Comparison of ENCODE assay signal across 23 cellular contexts in genomic region chr4:108483650-108484049, GRCh38.
A peak's percentile ranks its signal among the peaks of the same experiment; 100 is the strongest.
DNase-seq lines count a peak whose midpoint lies in the region; ATAC-seq and TF ChIP-seq lines count a peak whose summit lies in the region.
"Had no signal": no experiment of that assay in that cellular context is flagged by ENCODE, and none has a peak within 500 bp of the region (broad histone marks: within the 10 kb centered on the region; RNA-seq: fewer than 3 reads in every experiment).

No MANE protein-coding gene starts in this region.

- no peak overlapping the region for H2AFZ ChIP-seq in DND-41 (ENCODE audit: low read depth, low read length)

- H3K9ac ChIP-seq in DND-41 (ENCODE audit: low read depth, low read length) = peak overlapping the region; percentile 51

- peak overlapping the region; percentile 85 for H3K27ac Mint-ChIP-seq in activated CD4-positive, alpha-beta T cell treated with anti-CD3 and anti-CD28 coated beads, Interleukin-2, amount 10 ng/mL, durations not matched to agents 24 days and 14 days
- peak overlapping the region; percentile 85 for H3K27ac Mint-ChIP-seq in activated CD8-positive, alpha-beta T cell treated with anti-CD3 and anti-CD28 coated beads for 36 hours
- H3K27ac Mint-ChIP-seq in naive thymus-derived CD8-positive, alpha-beta T cell = peak overlapping the region; percentile 49 to 89 (median 76)
- H3K27ac Mint-ChIP-seq: CD14-positive monocyte, HFFc6, nephron had no signal

- H3K27ac ChIP-seq in DND-41 (ENCODE audit: low read length) = peak overlapping the region; percentile 94
- no peak overlapping the region for H3K27ac ChIP-seq in stomach
- H3K27ac ChIP-seq: foreskin keratinocyte, thoracic aorta had no signal

- H3K36me3 Mint-ChIP-seq in activated CD4-positive, alpha-beta T cell treated with anti-CD3 and anti-CD28 coated beads, Interleukin-2, amount 10 ng/mL, durations not matched to agents 24 days and 14 days (ENCODE audit: low read depth) = no peaks in the 10 kb centered on the region
- no peaks in the 10 kb centered on the region for H3K36me3 Mint-ChIP-seq in activated CD8-positive, alpha-beta T cell treated with anti-CD3 and anti-CD28 coated beads for 36 hours (ENCODE audit: low read depth)
- no peaks in the 10 kb centered on the region for H3K36me3 Mint-ChIP-seq in naive thymus-derived CD8-positive, alpha-beta T cell
- H3K36me3 Mint-ChIP-seq: CD14-positive monocyte had no signal

- DNase-seq in activated CD4-positive, alpha-beta T cell treated with anti-CD3 and anti-CD28 coated beads, Interleukin-2, amount 10 ng/mL, durations not matched to agents 24 days and 14 days = no peak
- DNase-seq in activated CD4-positive, alpha-beta T cell treated with anti-CD3 and anti-CD28 coated beads for 48 hours = no peak
- DNase-seq in DND-41 (peak; percentile 82), middle frontal gyrus (ENCODE audit: extremely low spot score, low spot score) (no peak), NCI-H1436 (lab: John Stamatoyannopoulos, UW) (no peak), stomach (no peak)
- DNase-seq in activated CD8-positive, alpha-beta T cell treated with anti-CD3 and anti-CD28 coated beads for 36 hours = peak; percentile 38
- no peak for DNase-seq in naive thymus-derived CD8-positive, alpha-beta T cell
- DNase-seq: activated gamma-delta T cell treated with Interleukin-2 at 50 U/mL for 16 hours; HFFc6; hypothalamus; kidney; mammary epithelial cell; NCI-H146; NK-92 treated with Interleukin-12 subunit alpha and Interleukin-12 subunit beta, amount 100 ng/mL, for 24 hours; posterior cingulate gyrus; small intestine had no signal

- 66 to 72% (median 69%) methylated on average over 3 of the region's 3 CpGs for WGBS in stomach, 5 donors

- H3K4me1 ChIP-seq in DND-41 (ENCODE audit: insufficient read depth, low read length) (peaks cover 61% of the 10 kb centered on the region), stomach (no peaks in the 10 kb centered on the region)
- H3K4me1 ChIP-seq: foreskin keratinocyte had no signal

- no peak for TF ChIP-seq EP300 in stomach (IDR thresholded peaks at IDR 0.05)

- H3K4me3 ChIP-seq in DND-41 (ENCODE audit: low read depth in 1 of 2, low read length in 2 of 2) = peak overlapping the region in 1 of 2 experiments; percentile 12; a peak in 2 of 4 replicates
- H3K4me3 ChIP-seq in stomach = no peak overlapping the region
- H3K4me3 ChIP-seq: K562, thoracic aorta had no signal

- H3K27me3 Mint-ChIP-seq in activated CD4-positive, alpha-beta T cell treated with anti-CD3 and anti-CD28 coated beads, Interleukin-2, amount 10 ng/mL, durations not matched to agents 24 days and 14 days = no peaks in the 10 kb centered on the region
- no peaks in the 10 kb centered on the region for H3K27me3 Mint-ChIP-seq in activated CD8-positive, alpha-beta T cell treated with anti-CD3 and anti-CD28 coated beads for 36 hours
- H3K27me3 Mint-ChIP-seq in naive thymus-derived CD8-positive, alpha-beta T cell = no peaks in the 10 kb centered on the region

- POLR2A ChIA-PET in activated CD8-positive, alpha-beta T cell treated with anti-CD3 and anti-CD28 coated beads for 36 hours (lab: Charles Lee) = interaction anchor here (0.8 kb wide), 1 partner anchor 16 kb away, joined by 3 read pairs; no protein-coding TSS in a partner anchor
- POLR2A ChIA-PET in naive thymus-derived CD8-positive, alpha-beta T cell (lab: Charles Lee) = interaction anchor here (0.6 kb wide), 1 partner anchor 41 kb away, joined by 3 read pairs; no protein-coding TSS in a partner anchor

- H3K27me3 ChIP-seq in DND-41 (ENCODE audit: insufficient read depth, low read length, poor library complexity) (no peaks in the 10 kb centered on the region), stomach (no peaks in the 10 kb centered on the region)
- H3K27me3 ChIP-seq: foreskin keratinocyte had no signal

- intact Hi-C loops in activated CD4-positive, alpha-beta T cell treated with anti-CD3 and anti-CD28 coated beads, Interleukin-2, amount 10 ng/mL, durations not matched to agents 24 days and 14 days (cut with micrococcal nuclease) = loop anchor here (1.0 to 5.0 kb wide), 4 partner anchors 17 to 326 kb away; no protein-coding TSS in a partner anchor
- intact Hi-C loops in activated CD8-positive, alpha-beta T cell treated with anti-CD3 and anti-CD28 coated beads for 36 hours (cut with micrococcal nuclease) = loop anchor here (10.0 kb wide), 1 partner anchor 309 kb away; no protein-coding TSS in a partner anchor
- intact Hi-C loops in stomach (cut with DNase I; ENCODE audit: low total_unique reads) = no loop called here

- no peak for TF ChIP-seq CTCF in DND-41 (IDR thresholded peaks at IDR 0.05; ENCODE audit: borderline replicate concordance, extremely low read depth, low read length, poor library complexity, severe bottlenecking)
- TF ChIP-seq CTCF in activated CD8-positive, alpha-beta T cell treated with anti-CD3 and anti-CD28 coated beads for 36 hours (IDR thresholded peaks at IDR 0.05) = no peak
- no peak for TF ChIP-seq CTCF in stomach (IDR thresholded peaks at IDR 0.05)

- peaks cover 32% of the 10 kb centered on the region for H3K4me1 Mint-ChIP-seq in activated CD4-positive, alpha-beta T cell treated with anti-CD3 and anti-CD28 coated beads, Interleukin-2, amount 10 ng/mL, durations not matched to agents 24 days and 14 days
- H3K4me1 Mint-ChIP-seq in activated CD8-positive, alpha-beta T cell treated with anti-CD3 and anti-CD28 coated beads for 36 hours (ENCODE audit: low read depth) = peaks cover 35% of the 10 kb centered on the region
- peaks cover 23 to 47% (median 36%) of the 10 kb centered on the region in 4 donors for H3K4me1 Mint-ChIP-seq in naive thymus-derived CD8-positive, alpha-beta T cell
- H3K4me1 Mint-ChIP-seq: nephron had no signal

- peak overlapping the region; percentile 82 for H3K4me3 Mint-ChIP-seq in activated CD4-positive, alpha-beta T cell treated with anti-CD3 and anti-CD28 coated beads, Interleukin-2, amount 10 ng/mL, durations not matched to agents 24 days and 14 days
- peak overlapping the region; percentile 57 for H3K4me3 Mint-ChIP-seq in activated CD8-positive, alpha-beta T cell treated with anti-CD3 and anti-CD28 coated beads for 36 hours
- H3K4me3 Mint-ChIP-seq in naive thymus-derived CD8-positive, alpha-beta T cell = peak overlapping the region; percentile 40 to 79 (median 76)
- H3K4me3 Mint-ChIP-seq: CD14-positive monocyte, HFFc6, nephron had no signal

- H4K20me1 ChIP-seq in DND-41 (ENCODE audit: insufficient read depth, low read length) = no peaks in the 10 kb centered on the region

- ATAC-seq in DND-41 (ENCODE audit: insufficient read depth, low read depth) = peak; percentile 63
- peak; percentile 51 for ATAC-seq in activated CD8-positive, alpha-beta T cell treated with anti-CD3 and anti-CD28 coated beads for 36 hours
- peak in 1 of 2 donors; percentile 41 for ATAC-seq in naive thymus-derived CD8-positive, alpha-beta T cell
- ATAC-seq: K562, SK-N-SH treated with all-trans-retinoic acid at 6 μM for 48 hours had no signal

- H3K4me2 ChIP-seq in DND-41 (ENCODE audit: insufficient read depth, low read length) = peak overlapping the region; percentile 49

- H3K9me3 ChIP-seq in DND-41 (ENCODE audit: insufficient read depth, low read length, severe bottlenecking) = no peaks in the 10 kb centered on the region
- no peaks in the 10 kb centered on the region for H3K9me3 ChIP-seq in stomach
- H3K9me3 ChIP-seq: thoracic aorta had no signal

- H3K9me3 Mint-ChIP-seq in activated CD4-positive, alpha-beta T cell treated with anti-CD3 and anti-CD28 coated beads, Interleukin-2, amount 10 ng/mL, durations not matched to agents 24 days and 14 days = no peaks in the 10 kb centered on the region
- H3K9me3 Mint-ChIP-seq in activated CD8-positive, alpha-beta T cell treated with anti-CD3 and anti-CD28 coated beads for 36 hours = no peaks in the 10 kb centered on the region
- no peaks in the 10 kb centered on the region for H3K9me3 Mint-ChIP-seq in naive thymus-derived CD8-positive, alpha-beta T cell
- H3K9me3 Mint-ChIP-seq: HFFc6, nephron had no signal

- CTCF ChIA-PET in activated CD8-positive, alpha-beta T cell treated with anti-CD3 and anti-CD28 coated beads for 36 hours (lab: Charles Lee) = interaction anchor here (0.9 to 1.7 kb wide), 3 partner anchors 22 to 465 kb away, joined by 3 to 8 read pairs (median 3); no protein-coding TSS in a partner anchor

- H3K36me3 ChIP-seq in DND-41 (ENCODE audit: insufficient read depth, low read length) (no peaks in the 10 kb centered on the region), stomach (no peaks in the 10 kb centered on the region)
- H3K36me3 ChIP-seq: thoracic aorta had no signal

- no peak for TF ChIP-seq POLR2A in stomach (IDR thresholded peaks at IDR 0.05)

- H3K79me2 ChIP-seq in DND-41 (ENCODE audit: insufficient read depth, low read length) = no peaks in the 10 kb centered on the region

Comparison
In these comparisons a context has a peak if more than half of its experiments do, and no peak if none do; other contexts are left out.
1. DNase-seq: peak in DND-41 (single experiment) and activated CD8-positive, alpha-beta T cell treated with anti-CD3 and anti-CD28 coated beads for 36 hours (single experiment); none in activated CD4-positive, alpha-beta T cell treated with anti-CD3 and anti-CD28 coated beads, Interleukin-2, amount 10 ng/mL, durations not matched to agents 24 days and 14 days (single experiment), activated CD4-positive, alpha-beta T cell treated with anti-CD3 and anti-CD28 coated beads for 48 hours (single experiment), naive thymus-derived CD8-positive, alpha-beta T cell (0 of 10), middle frontal gyrus (single experiment), NCI-H1436 (single experiment) and stomach (single experiment).
2. Peak in every context shown above with its lines, with median percentiles within 50 percentile points of each other: H3K27ac Mint-ChIP-seq and H3K4me3 Mint-ChIP-seq.